ENCODE assay signal across 1 cellular context in genomic region chr1:1806890-1807289, GRCh38.
TF ChIP-seq lines count a peak whose summit lies in the region.

No MANE protein-coding gene starts in this region.

TF ChIP-seq in IMR-90, 13 proteins besides CTCF, POLR2A, EP300 and RAD21:
- TF ChIP-seq MAZ (IDR thresholded peaks at IDR 0.05; ENCODE audit: borderline replicate concordance, low read depth, low read length) (no peak), FOS (IDR thresholded peaks at IDR 0.05; ENCODE audit: low read depth, low read length) (no peak), MAFK (IDR thresholded peaks at IDR 0.05; ENCODE audit: low read depth, low read length) (no peak), RFX5 (IDR thresholded peaks at IDR 0.05; ENCODE audit: low read depth, low read length) (no peak), CEBPB (IDR thresholded peaks at IDR 0.05; ENCODE audit: low read depth, low read length) (no peak), SMC3 (IDR thresholded peaks at IDR 0.05; ENCODE audit: low read depth, low read length) (no peak), MXI1 (IDR thresholded peaks at IDR 0.05; ENCODE audit: borderline replicate concordance, low read depth, low read length) (no peak), BHLHE40 (IDR thresholded peaks at IDR 0.05; ENCODE audit: low read depth, low read length) (no peak), USF2 (IDR thresholded peaks at IDR 0.05; ENCODE audit: low read depth, low read length) (no peak), NFE2L2 (IDR thresholded peaks at IDR 0.05; ENCODE audit: low read depth, low read length) (no peak)
- TF ChIP-seq, protein P1, sequence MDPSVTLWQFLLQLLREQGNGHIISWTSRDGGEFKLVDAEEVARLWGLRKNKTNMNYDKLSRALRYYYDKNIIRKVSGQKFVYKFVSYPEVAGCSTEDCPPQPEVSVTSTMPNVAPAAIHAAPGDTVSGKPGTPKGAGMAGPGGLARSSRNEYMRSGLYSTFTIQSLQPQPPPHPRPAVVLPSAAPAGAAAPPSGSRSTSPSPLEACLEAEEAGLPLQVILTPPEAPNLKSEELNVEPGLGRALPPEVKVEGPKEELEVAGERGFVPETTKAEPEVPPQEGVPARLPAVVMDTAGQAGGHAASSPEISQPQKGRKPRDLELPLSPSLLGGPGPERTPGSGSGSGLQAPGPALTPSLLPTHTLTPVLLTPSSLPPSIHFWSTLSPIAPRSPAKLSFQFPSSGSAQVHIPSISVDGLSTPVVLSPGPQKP (IDR thresholded peaks at IDR 0.05; ENCODE audit: borderline replicate concordance, low read depth, low read length): no peak
TF ChIP-seq in IMR-90: peak in this region for 0.
